Comparison of ENCODE assay signal across 17 cellular contexts in genomic region chr4:162952232-162952631, GRCh38.
DNase-seq lines count a peak whose midpoint lies in the region; ATAC-seq and TF ChIP-seq lines count a peak whose summit lies in the region.
"Had no signal": no experiment of that assay in that cellular context is flagged by ENCODE, and none has a peak within 500 bp of the region (broad histone marks: within the 10 kb centered on the region; RNA-seq: fewer than 3 reads in every experiment).

No MANE protein-coding gene starts in this region.

- DNase-seq in EL, result peak; percentile 1
- DNase-seq in astrocyte of the cerebellum (ENCODE audit: low read depth), result peak; percentile 75
- peak; percentile 60 for DNase-seq in islet precursor cell
- no peak for DNase-seq in COLO829 (ENCODE audit: low spot score)
- DNase-seq in dermis blood vessel endothelial cell, result no peak
- no peak for DNase-seq in KBM-7
- DNase-seq: activated CD8-positive, alpha-beta T cell treated with anti-CD3 and anti-CD28 coated beads for 36 hours; activated effector memory CD4-positive, alpha-beta T cell treated with Interleukin-2 at 50 U/mL for 16 hours; DMS79; effector memory CD8-positive, alpha-beta T cell; left colon; NCI-H1417 treated with DMSO at 0.1 percent for 48 hours; NCI-H510A treated with DMSO at 0.1 percent for 48 hours; stimulated activated CD4-positive, alpha-beta T cell treated with anti-CD3 and anti-CD28 coated beads, Interleukin-2, amount 100 ng/mL, for 24 hours; T1000 had no signal

- in situ Hi-C loops in astrocyte of the cerebellum (cut with HindIII; ENCODE audit: low sequenced_read_pairs), result no loop called here
- in situ Hi-C loops in KBM-7 (cut with MboI; ENCODE audit: low pct_unique_long_range_greater_than_20kb, low sequenced_read_pairs), result no loop called here

- TF ChIP-seq RAD21 in Ishikawa (IDR thresholded peaks at IDR 0.05; ENCODE audit: low read depth), result no peak

- no peak for ATAC-seq in HG02610 (IDR thresholded peaks at IDR 0.05; ENCODE audit: unreplicated experiment)
- ATAC-seq: activated CD8-positive, alpha-beta T cell treated with anti-CD3 and anti-CD28 coated beads for 36 hours; effector memory CD8-positive, alpha-beta T cell; left colon had no signal

- TF ChIP-seq EP300 in Ishikawa (IDR thresholded peaks at IDR 0.05; ENCODE audit: borderline replicate concordance), result no peak

- TF ChIP-seq CTCF in astrocyte of the cerebellum (IDR thresholded peaks at IDR 0.05; ENCODE audit: low read depth, low read length, missing control alignments), result no peak

- H3K4me3 ChIP-seq in astrocyte of the cerebellum (ENCODE audit: low read depth, low read length), result no peak overlapping the region

TF ChIP-seq in Ishikawa, 13 proteins besides CTCF, POLR2A, EP300 and RAD21:
- TF ChIP-seq CEBPB (IDR thresholded peaks at IDR 0.05), result 0 out of 2 replicates have a peak, but pooled peaks have one; percentile 5
- TF ChIP-seq TEAD4 (IDR thresholded peaks at IDR 0.05), result no peak
TF ChIP-seq in Ishikawa: peak in this region for 1.

Comparison
In these comparisons a context has a peak if more than half of its experiments do, and no peak if none do; other contexts are left out.
1. DNase-seq: peak in EL (single experiment), astrocyte of the cerebellum (single experiment) and islet precursor cell (single experiment); none in COLO829 (single experiment), dermis blood vessel endothelial cell (single experiment) and KBM-7 (single experiment).